Comparison of ENCODE assay signal across 1 cellular context in genomic region chr12:56038022-56038665, GRCh38.
TF ChIP-seq lines count a peak whose summit lies in the region.

No MANE protein-coding gene starts in this region.

TF ChIP-seq in GM23338, 12 proteins besides CTCF, POLR2A, EP300 and RAD21:
- no peak for TF ChIP-seq ZNF462 (CRISPR knock-in tag; IDR thresholded peaks at IDR 0.05)
- no peak for TF ChIP-seq JUNB (IDR thresholded peaks at IDR 0.05; ENCODE audit: unreplicated experiment)
- TF ChIP-seq NANOG (IDR thresholded peaks at IDR 0.05; ENCODE audit: borderline replicate concordance), result no peak
- no peak for TF ChIP-seq EZH2 (IDR thresholded peaks at IDR 0.05; ENCODE audit: low read depth, unreplicated experiment)
- no peak for TF ChIP-seq ZNF331 (CRISPR knock-in tag; IDR thresholded peaks at IDR 0.05; ENCODE audit: low read depth)
- no peak for TF ChIP-seq STAT1 (IDR thresholded peaks at IDR 0.05; ENCODE audit: unreplicated experiment)
- TF ChIP-seq CREB1 (CRISPR knock-in tag; IDR thresholded peaks at IDR 0.05; ENCODE audit: low read depth), result no peak
- no peak for TF ChIP-seq ETS1 (IDR thresholded peaks at IDR 0.05)
- TF ChIP-seq POLR2AphosphoS5 (IDR thresholded peaks at IDR 0.05; ENCODE audit: low read depth), result no peak
- TF ChIP-seq ZNF114 (CRISPR knock-in tag; IDR thresholded peaks at IDR 0.05), result no peak
- no peak for TF ChIP-seq EZH2phosphoT487 (IDR thresholded peaks at IDR 0.05; ENCODE audit: unreplicated experiment)
- TF ChIP-seq REST (IDR thresholded peaks at IDR 0.05; ENCODE audit: unreplicated experiment), result no peak
